8 cellular contexts compared by ENCODE assay signal in genomic region chr5:37836173-37837100, GRCh38. TPM values are rescaled to one million over a fixed set of nuclear protein-coding genes. Genes with fewer than 3 reads are reported as not detected.
A peak's percentile ranks its signal among the peaks of the same experiment; 100 is the strongest.
DNase-seq lines count a peak whose midpoint lies in the region; ATAC-seq and TF ChIP-seq lines count a peak whose summit lies in the region.

No MANE protein-coding gene starts in this region.

- no peak overlapping the region for H4K91ac ChIP-seq in mesenchymal stem cell (ENCODE audit: low read length)

- no peak overlapping the region for H3K27ac Mint-ChIP-seq in natural killer cell treated with Interleukin-12 subunit alpha and Interleukin-12 subunit beta and Interleukin-15 and Interleukin-18, amount 100 ng/mL, for 72 hours
- H3K27ac Mint-ChIP-seq in natural killer cell: no peak overlapping the region

- peak overlapping the region; percentile 86 for H2BK15ac ChIP-seq in mesenchymal stem cell (ENCODE audit: low read depth, poor library complexity, severe bottlenecking)

- H3K4me1 ChIP-seq in mesenchymal stem cell (ENCODE audit: control insufficient read depth, insufficient read depth, low read depth, low read length): peaks cover 50% of the 10 kb centered on the region
- H3K4me1 ChIP-seq in effector memory CD4-positive, alpha-beta T cell (ENCODE audit: control insufficient read depth, insufficient read depth, low read length, poor library complexity, severe bottlenecking): peaks cover 9% of the 10 kb centered on the region

- peak overlapping the region; percentile 59 for H3K4me3 Mint-ChIP-seq in natural killer cell treated with Interleukin-12 subunit alpha and Interleukin-12 subunit beta and Interleukin-15 and Interleukin-18, amount 100 ng/mL, for 72 hours
- H3K4me3 Mint-ChIP-seq in natural killer cell: no peak overlapping the region

- peaks cover 10 to 11% of the 10 kb centered on the region in 2 donors for H3K4me1 Mint-ChIP-seq in natural killer cell treated with Interleukin-12 subunit alpha and Interleukin-12 subunit beta and Interleukin-15 and Interleukin-18, amount 100 ng/mL, for 72 hours (ENCODE audit: low read depth in 2 of 2)
- peaks cover 5 to 8% of the 10 kb centered on the region in 2 donors for H3K4me1 Mint-ChIP-seq in natural killer cell

- H3K4ac ChIP-seq in mesenchymal stem cell (ENCODE audit: low read depth in 1 of 2, low read length in 2 of 2): peak overlapping the region in 1 of 2 experiments; percentile 67

- H2AK5ac ChIP-seq in mesenchymal stem cell (ENCODE audit: low read length, severe bottlenecking): no peak overlapping the region

- peak overlapping the region; percentile 54 to 87 for H3K4me3 ChIP-seq in mesenchymal stem cell (ENCODE audit: insufficient read depth in 1 of 2, low read depth in 1 of 2, low read length in 2 of 2)
- H3K4me3 ChIP-seq in effector memory CD4-positive, alpha-beta T cell (ENCODE audit: insufficient read depth, low read depth, low read length, poor library complexity, severe bottlenecking): no peak overlapping the region

- no peaks in the 10 kb centered on the region for H3K36me3 ChIP-seq in mesenchymal stem cell (ENCODE audit: control insufficient read depth in 1 of 2, insufficient read depth in 2 of 2, low read depth in 1 of 2, low read length in 2 of 2)
- H3K36me3 ChIP-seq in effector memory CD4-positive, alpha-beta T cell (ENCODE audit: control insufficient read depth, insufficient read depth, low read length): no peaks in the 10 kb centered on the region

- peak overlapping the region in 1 of 2 experiments; percentile 80 for H3K18ac ChIP-seq in mesenchymal stem cell (ENCODE audit: low read depth in 1 of 2, low read length in 2 of 2)

- H3K4me2 ChIP-seq in mesenchymal stem cell (ENCODE audit: low read length, poor library complexity, severe bottlenecking): peak overlapping the region; percentile 65

- intact Hi-C loops in natural killer cell (cut with micrococcal nuclease): loop anchor here (5.0 kb wide), 1 partner anchor 356 kb away; no protein-coding TSS in a partner anchor

- no peaks in the 10 kb centered on the region for H3K36me3 Mint-ChIP-seq in natural killer cell treated with Interleukin-12 subunit alpha and Interleukin-12 subunit beta and Interleukin-15 and Interleukin-18, amount 100 ng/mL, for 72 hours
- no peaks in the 10 kb centered on the region for H3K36me3 Mint-ChIP-seq in natural killer cell

- peak overlapping the region; percentile 88 for H3K9ac ChIP-seq in mesenchymal stem cell (ENCODE audit: low read length)

- H2BK120ac ChIP-seq in mesenchymal stem cell (ENCODE audit: low read depth, low read length): no peak overlapping the region

- peaks cover 7 to 65% of the 10 kb centered on the region in 2 experiments for H3K27me3 ChIP-seq in mesenchymal stem cell (ENCODE audit: control insufficient read depth in 1 of 2, insufficient read depth in 1 of 2, low read length in 2 of 2)
- peaks cover 34% of the 10 kb centered on the region for H3K27me3 ChIP-seq in effector memory CD4-positive, alpha-beta T cell (replicated peaks; ENCODE audit: control insufficient read depth, insufficient read depth, low read length, poor library complexity, severe bottlenecking)

- DNase-seq in natural killer cell treated with Interleukin-12 subunit alpha and Interleukin-12 subunit beta and Interleukin-15 and Interleukin-18, amount 100 ng/mL, for 72 hours (ENCODE audit: low spot score): no peak
- DNase-seq in natural killer cell (no peak), dedifferentiated amniotic fluid mesenchymal stem cell (ENCODE audit: extremely low spot score) (peak; percentile 23), mesenchymal stem cell (peak; percentile 57), H4 (ENCODE audit: low spot score) (no peak)
- DNase-seq in activated effector memory CD4-positive, alpha-beta T cell treated with anti-CD3 and anti-CD28 coated beads, Interleukin-2, amount 50 U/mL, for 16 hours: no peak
- no peak for DNase-seq in effector memory CD4-positive, alpha-beta T cell

- no peak overlapping the region for H2AFZ ChIP-seq in mesenchymal stem cell (ENCODE audit: low read depth, low read length)

- peak overlapping the region in 1 of 2 experiments; percentile 17 for H2BK12ac ChIP-seq in mesenchymal stem cell (ENCODE audit: low read length in 2 of 2)

- no peaks in the 10 kb centered on the region for H3K79me1 ChIP-seq in mesenchymal stem cell (replicated peaks; ENCODE audit: low read length, poor library complexity, severe bottlenecking)

- peak overlapping the region in 1 of 2 experiments; percentile 88 for H3K23ac ChIP-seq in mesenchymal stem cell (ENCODE audit: low read length in 2 of 2)

- peak overlapping the region in 1 of 2 experiments; percentile 58 for H3K14ac ChIP-seq in mesenchymal stem cell (ENCODE audit: low read length in 2 of 2)

- H2BK5ac ChIP-seq in mesenchymal stem cell (ENCODE audit: low read depth, low read length, poor library complexity, severe bottlenecking): no peak overlapping the region

- no peak for TF ChIP-seq CTCF in natural killer cell (IDR thresholded peaks at IDR 0.05)

- peaks cover 61 to 78% of the 10 kb centered on the region in 2 donors for H3K27me3 Mint-ChIP-seq in natural killer cell treated with Interleukin-12 subunit alpha and Interleukin-12 subunit beta and Interleukin-15 and Interleukin-18, amount 100 ng/mL, for 72 hours
- H3K27me3 Mint-ChIP-seq in natural killer cell (ENCODE audit: low read depth in 2 of 2): peaks cover 59 to 77% of the 10 kb centered on the region in 2 donors

- 6% methylated on average over 54 of the region's 62 CpGs for WGBS in mesenchymal stem cell

- no peaks in the 10 kb centered on the region for H3K9me3 Mint-ChIP-seq in natural killer cell treated with Interleukin-12 subunit alpha and Interleukin-12 subunit beta and Interleukin-15 and Interleukin-18, amount 100 ng/mL, for 72 hours
- H3K9me3 Mint-ChIP-seq in natural killer cell: no peaks in the 10 kb centered on the region

- peak overlapping the region; percentile 13 for H3K27ac ChIP-seq in mesenchymal stem cell (ENCODE audit: low read length, poor library complexity, severe bottlenecking)
- H3K27ac ChIP-seq in effector memory CD4-positive, alpha-beta T cell (ENCODE audit: insufficient read depth, low read length, poor library complexity, severe bottlenecking): no peak overlapping the region

- no peaks in the 10 kb centered on the region for H3K9me3 ChIP-seq in mesenchymal stem cell (ENCODE audit: control insufficient read depth, low read length)
- H3K9me3 ChIP-seq in effector memory CD4-positive, alpha-beta T cell (ENCODE audit: control insufficient read depth, low read length): no peaks in the 10 kb centered on the region

- no peak overlapping the region for H4K8ac ChIP-seq in mesenchymal stem cell (ENCODE audit: low read length)

- ATAC-seq in natural killer cell treated with Interleukin-12 subunit alpha and Interleukin-12 subunit beta and Interleukin-15 and Interleukin-18, amount 100 ng/mL, for 72 hours: no peak
- ATAC-seq in natural killer cell: no peak
- ATAC-seq in HG03095 (IDR thresholded peaks at IDR 0.05; ENCODE audit: unreplicated experiment): no peak

RNA-seq across cellular contexts. Expression of gene GDNF, which starts 3.4 kb away (rescaled TPM):
- not detected for total RNA-seq in natural killer cell treated with Interleukin-12 subunit alpha and Interleukin-12 subunit beta and Interleukin-15 and Interleukin-18, amount 100 ng/mL, for 72 hours
- total RNA-seq in natural killer cell: not detected
- 7.8 TPM for polyA plus RNA-seq in mesenchymal stem cell (2013, experiment 1 of 2)
- polyA plus RNA-seq in mesenchymal stem cell (2013, experiment 2 of 2): 7.9 TPM
- total RNA-seq in H4 (2014; rRNA removed; shearing (Covaris generic)): not detected in 2 replicates

Comparison
In these comparisons a context has a peak if more than half of its experiments do, and no peak if none do; other contexts are left out.
1. DNase-seq: peak in dedifferentiated amniotic fluid mesenchymal stem cell (single experiment) and mesenchymal stem cell (single experiment); none in natural killer cell treated with Interleukin-12 subunit alpha and Interleukin-12 subunit beta and Interleukin-15 and Interleukin-18, amount 100 ng/mL, for 72 hours (single experiment), natural killer cell (single experiment), activated effector memory CD4-positive, alpha-beta T cell treated with anti-CD3 and anti-CD28 coated beads, Interleukin-2, amount 50 U/mL, for 16 hours (single experiment), H4 (single experiment) and effector memory CD4-positive, alpha-beta T cell (0 of 3).